19 cellular contexts compared by ENCODE assay signal in the genomic region with DNA sequence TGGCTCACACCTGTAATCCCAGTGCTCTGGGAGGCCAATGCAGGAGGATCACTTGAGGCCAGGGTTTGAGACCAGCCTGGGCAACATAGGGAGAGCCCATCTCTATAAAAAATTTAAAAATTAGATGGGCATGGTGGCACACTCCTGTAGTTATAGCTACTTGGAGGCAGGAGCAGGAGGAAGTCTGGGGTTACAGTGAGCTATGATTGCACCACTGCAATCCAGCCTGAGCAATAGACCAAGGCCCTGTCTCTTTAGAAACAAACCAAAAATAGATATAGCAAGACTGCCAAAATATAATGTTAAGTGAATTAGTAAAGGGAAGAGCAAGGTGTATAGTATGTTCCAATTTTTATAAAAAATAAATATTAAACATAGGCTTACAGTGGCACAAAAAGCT. TPM values are rescaled to one million over a fixed set of nuclear protein-coding genes. Genes with fewer than 3 reads are reported as not detected.
DNase-seq lines count a peak whose midpoint lies in the region.
"Had no signal": no experiment of that assay in that cellular context is flagged by ENCODE, and none has a peak within 500 bp of the region (broad histone marks: within the 10 kb centered on the region; RNA-seq: fewer than 3 reads in every experiment).

No MANE protein-coding gene starts in this region.

- intact Hi-C loops in activated T-helper 1 cell treated with anti-CD3 and anti-CD28 coated beads, Interleukin-12 subunit alpha, Interleukin-12 subunit beta, Interleukin-2, Interleukin-4 antibody, amounts not matched to agents 30 ng/mL and 10 ng/mL and 1 ng/mL, durations not matched to agents 14 hours and 24 hours and 36 hours (cut with micrococcal nuclease) = no loop called here

- DNase-seq in AML-193 (lab: John Stamatoyannopoulos, UW) (peak; percentile 71 to 82), Kasumi-1 (lab: John Stamatoyannopoulos, UW) (peak; percentile 33 to 39), NOMO-1 treated with dmso at 0.1 percent for 144 hours (lab: John Stamatoyannopoulos, UW; ENCODE audit: unreplicated experiment) (peak; percentile 42), fibroblast of gingiva (ENCODE audit: low read depth) (peak; percentile 29), NCI-H526 (lab: John Stamatoyannopoulos, UW) (no peak), DMS79 treated with DMSO at 0.1 percent for 48 hours (lab: John Stamatoyannopoulos, UW) (no peak), DMS79 (lab: John Stamatoyannopoulos, UW) (no peak)
- no peak for DNase-seq in activated T-helper 1 cell treated with anti-CD3 and anti-CD28 coated beads, Interleukin-12 subunit alpha, Interleukin-12 subunit beta, Interleukin-2, Interleukin-4 antibody, amounts not matched to agents 30 ng/mL and 10 ng/mL and 1 ng/mL, durations not matched to agents 14 hours and 24 hours and 36 hours (ENCODE audit: low spot score)
- DNase-seq: CD8-positive, alpha-beta memory T cell; DMS53; KBM-7; NCI-H1092; NCI-H1436 treated with DMSO at 0.1 percent for 48 hours; NCI-H2029; NCI-H526 treated with DMSO at 0.1 percent for 48 hours; OCI-M1; SHP77 treated with DMSO at 0.1 percent for 48 hours; T-helper 17 cell had no signal

- no peak overlapping the region for H3K4me3 Mint-ChIP-seq in activated T-helper 1 cell treated with anti-CD3 and anti-CD28 coated beads, Interleukin-12 subunit alpha, Interleukin-12 subunit beta, Interleukin-2, Interleukin-4 antibody, amounts not matched to agents 30 ng/mL and 10 ng/mL and 1 ng/mL, durations not matched to agents 14 hours and 24 hours and 36 hours
- H3K4me3 Mint-ChIP-seq: CD8-positive, alpha-beta memory T cell; GM23338; T-helper 17 cell had no signal

- no peaks in the 10 kb centered on the region for H3K36me3 Mint-ChIP-seq in activated T-helper 1 cell treated with anti-CD3 and anti-CD28 coated beads, Interleukin-12 subunit alpha, Interleukin-12 subunit beta, Interleukin-2, Interleukin-4 antibody, amounts not matched to agents 30 ng/mL and 10 ng/mL and 1 ng/mL, durations not matched to agents 14 hours and 24 hours and 36 hours (ENCODE audit: low read depth)
- H3K36me3 Mint-ChIP-seq: CD8-positive, alpha-beta memory T cell had no signal

- no peaks in the 10 kb centered on the region for H3K9me3 Mint-ChIP-seq in activated T-helper 1 cell treated with anti-CD3 and anti-CD28 coated beads, Interleukin-12 subunit alpha, Interleukin-12 subunit beta, Interleukin-2, Interleukin-4 antibody, amounts not matched to agents 30 ng/mL and 10 ng/mL and 1 ng/mL, durations not matched to agents 14 hours and 24 hours and 36 hours
- H3K9me3 Mint-ChIP-seq: CD8-positive, alpha-beta memory T cell; GM23338 had no signal

- H3K4me1 Mint-ChIP-seq in activated T-helper 1 cell treated with anti-CD3 and anti-CD28 coated beads, Interleukin-12 subunit alpha, Interleukin-12 subunit beta, Interleukin-2, Interleukin-4 antibody, amounts not matched to agents 30 ng/mL and 10 ng/mL and 1 ng/mL, durations not matched to agents 14 hours and 24 hours and 36 hours (ENCODE audit: low read depth) = no peaks in the 10 kb centered on the region
- H3K4me1 Mint-ChIP-seq: CD8-positive, alpha-beta memory T cell; GM23338 had no signal

- no peak overlapping the region for H3K27ac Mint-ChIP-seq in activated T-helper 1 cell treated with anti-CD3 and anti-CD28 coated beads, Interleukin-12 subunit alpha, Interleukin-12 subunit beta, Interleukin-2, Interleukin-4 antibody, amounts not matched to agents 30 ng/mL and 10 ng/mL and 1 ng/mL, durations not matched to agents 14 hours and 24 hours and 36 hours
- H3K27ac Mint-ChIP-seq: GM23338, T-helper 17 cell had no signal

- peaks cover 1% of the 10 kb centered on the region for H3K27me3 Mint-ChIP-seq in activated T-helper 1 cell treated with anti-CD3 and anti-CD28 coated beads, Interleukin-12 subunit alpha, Interleukin-12 subunit beta, Interleukin-2, Interleukin-4 antibody, amounts not matched to agents 30 ng/mL and 10 ng/mL and 1 ng/mL, durations not matched to agents 14 hours and 24 hours and 36 hours (ENCODE audit: insufficient read depth)
- H3K27me3 Mint-ChIP-seq: CD8-positive, alpha-beta memory T cell; T-helper 17 cell had no signal

RNA-seq across cellular contexts. Expression of a gene that starts 28.8 kb away (rescaled TPM):
- 27.1 and 35.4 TPM in 2 replicates for total RNA-seq in activated T-helper 1 cell treated with anti-CD3 and anti-CD28 coated beads, Interleukin-12 subunit alpha, Interleukin-12 subunit beta, Interleukin-2, Interleukin-4 antibody, amounts not matched to agents 30 ng/mL and 10 ng/mL and 1 ng/mL, durations not matched to agents 14 hours and 24 hours and 36 hours

RNA-seq across cellular contexts. Expression of a gene that starts 57.4 kb away (rescaled TPM):
- 196 and 217 TPM in 2 replicates for total RNA-seq in activated T-helper 1 cell treated with anti-CD3 and anti-CD28 coated beads, Interleukin-12 subunit alpha, Interleukin-12 subunit beta, Interleukin-2, Interleukin-4 antibody, amounts not matched to agents 30 ng/mL and 10 ng/mL and 1 ng/mL, durations not matched to agents 14 hours and 24 hours and 36 hours

Comparison
In these comparisons a context has a peak if more than half of its experiments do, and no peak if none do; other contexts are left out.
1. DNase-seq: peak in AML-193 (2 of 2), Kasumi-1 (2 of 2), NOMO-1 treated with dmso at 0.1 percent for 144 hours (single experiment) and fibroblast of gingiva (single experiment); none in NCI-H526 (0 of 2), DMS79 treated with DMSO at 0.1 percent for 48 hours (single experiment), activated T-helper 1 cell treated with anti-CD3 and anti-CD28 coated beads, Interleukin-12 subunit alpha, Interleukin-12 subunit beta, Interleukin-2, Interleukin-4 antibody, amounts not matched to agents 30 ng/mL and 10 ng/mL and 1 ng/mL, durations not matched to agents 14 hours and 24 hours and 36 hours (single experiment) and DMS79 (single experiment).